In genomic region chr3:186567072-186567921, GRCh38 we compare ENCODE assay signal across 1 cellular context.
A peak's percentile ranks its signal among the peaks of the same experiment; 100 is the strongest.
TF ChIP-seq lines count a peak whose summit lies in the region.

Gene TBCCD1 (minus strand): TSS chr3:186567339. CDS start chr3:186564329, 3,010 bp downstream.

TF ChIP-seq in WTC11, 78 proteins besides CTCF, POLR2A, EP300 and RAD21 (continued from another document and continues in another):
- no peak for TF ChIP-seq ERG (CRISPR knock-in tag; IDR thresholded peaks at IDR 0.05)
- no peak for TF ChIP-seq JAZF1 (CRISPR knock-in tag; IDR thresholded peaks at IDR 0.05)
- TF ChIP-seq CREM (CRISPR knock-in tag; IDR thresholded peaks at IDR 0.05): 0 out of 2 replicates have a peak, but pooled peaks have one; percentile 39
- no peak for TF ChIP-seq ATF1 (CRISPR knock-in tag; IDR thresholded peaks at IDR 0.05)
- 0 out of 2 replicates have a peak, but pooled peaks have one; percentile 41 for TF ChIP-seq PRRX2 (CRISPR knock-in tag; IDR thresholded peaks at IDR 0.05)
- peak; percentile 86; the same call in 1 of the 2 replicates for TF ChIP-seq CBFB (CRISPR knock-in tag; IDR thresholded peaks at IDR 0.05; ENCODE audit: low read depth)
- TF ChIP-seq E2F1 (CRISPR knock-in tag; IDR thresholded peaks at IDR 0.05): 0 out of 2 replicates have a peak, but pooled peaks have one; percentile 60
- no peak for TF ChIP-seq ZNF416 (CRISPR knock-in tag; IDR thresholded peaks at IDR 0.05)
- TF ChIP-seq SP1 (CRISPR knock-in tag; conservative IDR thresholded peaks at IDR 0.05): peak; percentile 91
- no peak for TF ChIP-seq ATF6 (CRISPR knock-in tag; IDR thresholded peaks at IDR 0.05)
- TF ChIP-seq ZNF317 (CRISPR knock-in tag; IDR thresholded peaks at IDR 0.05; ENCODE audit: borderline replicate concordance, low read depth): no peak
- no peak for TF ChIP-seq TCF7 (CRISPR knock-in tag; IDR thresholded peaks at IDR 0.05; ENCODE audit: low read depth)
- no peak for TF ChIP-seq ZSCAN18 (CRISPR knock-in tag; IDR thresholded peaks at IDR 0.05)
- peak; percentile 60 for TF ChIP-seq TEAD1 (CRISPR knock-in tag; IDR thresholded peaks at IDR 0.05)
- no peak for TF ChIP-seq SMAD3 (CRISPR knock-in tag; IDR thresholded peaks at IDR 0.05; ENCODE audit: borderline replicate concordance)
- TF ChIP-seq CDX4 (CRISPR knock-in tag; IDR thresholded peaks at IDR 0.05; ENCODE audit: borderline replicate concordance): no peak
- no peak for TF ChIP-seq STAT6 (CRISPR knock-in tag; conservative IDR thresholded peaks at IDR 0.05; ENCODE audit: low read depth)
- peak; percentile 40; the same call in 1 of the 2 replicates for TF ChIP-seq ARID4B (CRISPR knock-in tag; IDR thresholded peaks at IDR 0.05; ENCODE audit: borderline replicate concordance)
- no peak for TF ChIP-seq USF2 (CRISPR knock-in tag; IDR thresholded peaks at IDR 0.05)
- no peak for TF ChIP-seq FOXJ3 (CRISPR knock-in tag; IDR thresholded peaks at IDR 0.05; ENCODE audit: borderline replicate concordance)
- TF ChIP-seq NR1H2 (CRISPR knock-in tag; IDR thresholded peaks at IDR 0.05): no peak
- TF ChIP-seq ELF4 (CRISPR knock-in tag; IDR thresholded peaks at IDR 0.05; ENCODE audit: low read depth): 0 out of 2 replicates have a peak, but pooled peaks have one; percentile 31
- peak; percentile 66 for TF ChIP-seq FOXK1 (CRISPR knock-in tag; IDR thresholded peaks at IDR 0.05)
- TF ChIP-seq IRF2 (CRISPR knock-in tag; IDR thresholded peaks at IDR 0.05; ENCODE audit: borderline replicate concordance, low read depth): no peak
- TF ChIP-seq ZNF396 (CRISPR knock-in tag; IDR thresholded peaks at IDR 0.05; ENCODE audit: borderline replicate concordance): no peak
- TF ChIP-seq ZNF281 (CRISPR knock-in tag; IDR thresholded peaks at IDR 0.05): no peak
- TF ChIP-seq ZBTB21 (CRISPR knock-in tag; IDR thresholded peaks at IDR 0.05; ENCODE audit: borderline replicate concordance): no peak
- no peak for TF ChIP-seq ZNF532 (CRISPR knock-in tag; IDR thresholded peaks at IDR 0.05; ENCODE audit: borderline replicate concordance)
- TF ChIP-seq NFYB (CRISPR knock-in tag; conservative IDR thresholded peaks at IDR 0.05; ENCODE audit: low read depth): peak; percentile 36; the same call in 1 of the 2 replicates
- TF ChIP-seq E2F4 (CRISPR knock-in tag; IDR thresholded peaks at IDR 0.05; ENCODE audit: borderline replicate concordance, low read depth): no peak
